ENCODE assay signal across 24 cellular contexts in the genomic region with DNA sequence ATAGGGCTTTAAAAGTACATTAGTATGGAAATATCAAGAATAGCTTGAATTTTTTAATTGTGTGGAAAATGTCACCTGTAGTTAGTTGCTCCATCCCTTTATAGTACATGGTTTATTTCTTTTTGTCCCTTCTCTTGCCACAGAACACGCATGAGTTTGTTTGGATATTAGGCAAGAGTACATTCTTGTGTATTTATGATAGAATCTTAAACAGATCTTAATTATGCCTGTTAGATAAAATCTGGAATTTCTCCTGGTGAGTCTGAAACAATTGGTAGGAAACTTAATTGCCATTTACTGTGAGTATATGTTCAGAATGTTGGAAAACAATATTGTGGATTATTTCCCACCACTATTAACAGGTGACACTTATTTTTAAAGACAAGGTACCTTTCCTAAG. TPM values are rescaled to one million over a fixed set of nuclear protein-coding genes. Genes with fewer than 3 reads are reported as not detected.
A peak's percentile ranks its signal among the peaks of the same experiment; 100 is the strongest.
DNase-seq lines count a peak whose midpoint lies in the region; ATAC-seq lines count a peak whose summit lies in the region.
"Had no signal": no experiment of that assay in that cellular context is flagged by ENCODE, and none has a peak within 500 bp of the region (broad histone marks: within the 10 kb centered on the region; RNA-seq: fewer than 3 reads in every experiment).

No MANE protein-coding gene starts in this region.

- no peaks in the 10 kb centered on the region for H3K27me3 Mint-ChIP-seq in activated naive CD8-positive, alpha-beta T cell
- no peaks in the 10 kb centered on the region for H3K27me3 Mint-ChIP-seq in activated naive CD8-positive, alpha-beta T cell treated with anti-CD3 and anti-CD28 coated beads, Interleukin-2, amount 50 U/mL, for 24 hours
- H3K27me3 Mint-ChIP-seq in CD4-positive, alpha-beta memory T cell: no peaks in the 10 kb centered on the region
- H3K27me3 Mint-ChIP-seq in T-cell: no peaks in the 10 kb centered on the region
- no peaks in the 10 kb centered on the region for H3K27me3 Mint-ChIP-seq in naive thymus-derived CD4-positive, alpha-beta T cell
- H3K27me3 Mint-ChIP-seq: CD4-positive, CD25-positive, alpha-beta regulatory T cell had no signal

- DNase-seq in activated naive CD8-positive, alpha-beta T cell treated with anti-CD3 and anti-CD28 coated beads, Interleukin-2, amount 50 U/mL, for 24 hours: no peak
- DNase-seq in CD4-positive, alpha-beta memory T cell: no peak
- no peak for DNase-seq in T-cell
- DNase-seq in naive thymus-derived CD4-positive, alpha-beta T cell: no peak
- DNase-seq in OCI-M2 (lab: John Stamatoyannopoulos, UW; ENCODE audit: unreplicated experiment): no peak
- DNase-seq: Caco-2; CD4-positive, CD25-positive, alpha-beta regulatory T cell; EL; GM23248; H7; KBM-7; MM.1S; NCI-H2029; NCI-H446 treated with DMSO at 0.1 percent for 48 hours; NCI-H526; NCI-H82; NK-92 treated with Interleukin-12 subunit alpha and Interleukin-12 subunit beta, amount 100 ng/mL, for 24 hours; SJCRH30 had no signal

- no peaks in the 10 kb centered on the region for H3K4me1 ChIP-seq in CD4-positive, alpha-beta memory T cell (ENCODE audit: insufficient read depth, low read length)
- no peaks in the 10 kb centered on the region for H3K4me1 ChIP-seq in naive thymus-derived CD4-positive, alpha-beta T cell (ENCODE audit: control insufficient read depth in 2 of 2, insufficient read depth in 2 of 2, low read length in 2 of 2)
- H3K4me1 ChIP-seq: BLaER1, Caco-2, SJCRH30 had no signal

- no peak for ATAC-seq in activated naive CD8-positive, alpha-beta T cell treated with anti-CD3 and anti-CD28 coated beads, Interleukin-2, amount 50 U/mL, for 24 hours
- ATAC-seq in T-cell (replicated peaks in 1 of 4) (no peak), HG03159 (IDR thresholded peaks at IDR 0.05; ENCODE audit: unreplicated experiment) (no peak)
- no peak for ATAC-seq in naive thymus-derived CD4-positive, alpha-beta T cell
- ATAC-seq: Right ventricle myocardium inferior, SK-N-SH treated with all-trans-retinoic acid at 6 μM for 48 hours had no signal

- intact Hi-C loops in CD4-positive, alpha-beta memory T cell (cut with micrococcal nuclease): no loop called here
- intact Hi-C loops in naive thymus-derived CD4-positive, alpha-beta T cell (cut with micrococcal nuclease): no loop called here

- H3K27ac ChIP-seq in CD4-positive, alpha-beta memory T cell (ENCODE audit: low read depth, low read length): no peak overlapping the region
- no peak overlapping the region for H3K27ac ChIP-seq in naive thymus-derived CD4-positive, alpha-beta T cell (ENCODE audit: low read depth, low read length)
- H3K27ac ChIP-seq: BLaER1, GM23248, PC-9, SJCRH30 had no signal

- CTCF ChIA-PET in CD4-positive, alpha-beta memory T cell (lab: Charles Lee; ENCODE audit: partially characterized antibody): interaction anchor here (1.3 to 1.4 kb wide), 2 partner anchors 9 to 12 kb away, joined by 4 to 5 read pairs; no protein-coding TSS in a partner anchor
- CTCF ChIA-PET in T-cell (lab: Charles Lee): no interaction called here
- CTCF ChIA-PET in naive thymus-derived CD4-positive, alpha-beta T cell (lab: Charles Lee): interaction anchor here (0.6 kb wide), 1 partner anchor 217 kb away, joined by 3 read pairs; no protein-coding TSS in a partner anchor

- H3K9me3 Mint-ChIP-seq in activated naive CD8-positive, alpha-beta T cell (ENCODE audit: low read depth): no peaks in the 10 kb centered on the region
- H3K9me3 Mint-ChIP-seq in activated naive CD8-positive, alpha-beta T cell treated with anti-CD3 and anti-CD28 coated beads, Interleukin-2, amount 50 U/mL, for 24 hours: no peaks in the 10 kb centered on the region
- H3K9me3 Mint-ChIP-seq in CD4-positive, alpha-beta memory T cell: peaks cover 0 to 6% (median 0%) of the 10 kb centered on the region in 8 donors
- H3K9me3 Mint-ChIP-seq in T-cell: no peaks in the 10 kb centered on the region
- peaks cover 0 to under 1% (median 0%) of the 10 kb centered on the region in 11 donors for H3K9me3 Mint-ChIP-seq in naive thymus-derived CD4-positive, alpha-beta T cell
- H3K9me3 Mint-ChIP-seq: CD4-positive, CD25-positive, alpha-beta regulatory T cell had no signal

- H3K4me1 Mint-ChIP-seq in activated naive CD8-positive, alpha-beta T cell (ENCODE audit: low read depth): peaks cover 12% of the 10 kb centered on the region
- H3K4me1 Mint-ChIP-seq in activated naive CD8-positive, alpha-beta T cell treated with anti-CD3 and anti-CD28 coated beads, Interleukin-2, amount 50 U/mL, for 24 hours: peaks cover 15% of the 10 kb centered on the region
- peaks cover 24 to 54% (median 39%) of the 10 kb centered on the region in 4 donors for H3K4me1 Mint-ChIP-seq in CD4-positive, alpha-beta memory T cell
- peaks cover 31 to 47% (median 35%) of the 10 kb centered on the region in 3 donors for H3K4me1 Mint-ChIP-seq in T-cell
- H3K4me1 Mint-ChIP-seq in naive thymus-derived CD4-positive, alpha-beta T cell: peaks cover 10 to 50% (median 38%) of the 10 kb centered on the region in 7 donors

- peak overlapping the region; percentile 50 for H3K27ac Mint-ChIP-seq in activated naive CD8-positive, alpha-beta T cell
- no peak overlapping the region for H3K27ac Mint-ChIP-seq in activated naive CD8-positive, alpha-beta T cell treated with anti-CD3 and anti-CD28 coated beads, Interleukin-2, amount 50 U/mL, for 24 hours
- peak overlapping the region in 4 of 7 donors; percentile 10 to 79 (median 38) for H3K27ac Mint-ChIP-seq in CD4-positive, alpha-beta memory T cell
- H3K27ac Mint-ChIP-seq in T-cell: peak overlapping the region; percentile 3 to 63
- H3K27ac Mint-ChIP-seq in naive thymus-derived CD4-positive, alpha-beta T cell: peak overlapping the region in 5 of 9 donors; percentile 20 to 69 (median 65)
- H3K27ac Mint-ChIP-seq: CD4-positive, CD25-positive, alpha-beta regulatory T cell had no signal

- peaks cover 6% of the 10 kb centered on the region for H3K36me3 Mint-ChIP-seq in activated naive CD8-positive, alpha-beta T cell
- H3K36me3 Mint-ChIP-seq in activated naive CD8-positive, alpha-beta T cell treated with anti-CD3 and anti-CD28 coated beads, Interleukin-2, amount 50 U/mL, for 24 hours (ENCODE audit: low read depth): peaks cover 15% of the 10 kb centered on the region
- H3K36me3 Mint-ChIP-seq in CD4-positive, alpha-beta memory T cell: peaks cover 40 to 59% of the 10 kb centered on the region in 2 donors
- peaks cover 37% of the 10 kb centered on the region for H3K36me3 Mint-ChIP-seq in T-cell
- peaks cover 0 to 37% (median 6%) of the 10 kb centered on the region in 5 donors for H3K36me3 Mint-ChIP-seq in naive thymus-derived CD4-positive, alpha-beta T cell

- no peaks in the 10 kb centered on the region for H3K27me3 ChIP-seq in CD4-positive, alpha-beta memory T cell (ENCODE audit: insufficient read depth, low read length)
- H3K27me3 ChIP-seq in naive thymus-derived CD4-positive, alpha-beta T cell (ENCODE audit: control insufficient read depth in 2 of 2, insufficient read depth in 2 of 2, low read length in 2 of 2): no peaks in the 10 kb centered on the region
- H3K27me3 ChIP-seq: BLaER1, SJCRH30 had no signal

- H3K4me3 Mint-ChIP-seq in activated naive CD8-positive, alpha-beta T cell: no peak overlapping the region
- no peak overlapping the region for H3K4me3 Mint-ChIP-seq in activated naive CD8-positive, alpha-beta T cell treated with anti-CD3 and anti-CD28 coated beads, Interleukin-2, amount 50 U/mL, for 24 hours
- H3K4me3 Mint-ChIP-seq in CD4-positive, alpha-beta memory T cell: no peak overlapping the region
- H3K4me3 Mint-ChIP-seq in T-cell: no peak overlapping the region
- H3K4me3 Mint-ChIP-seq in naive thymus-derived CD4-positive, alpha-beta T cell: no peak overlapping the region
- H3K4me3 Mint-ChIP-seq: CD4-positive, CD25-positive, alpha-beta regulatory T cell had no signal

- H3K9me3 ChIP-seq in CD4-positive, alpha-beta memory T cell (ENCODE audit: control insufficient read depth in 1 of 2, low read length in 2 of 2): no peaks in the 10 kb centered on the region
- no peaks in the 10 kb centered on the region for H3K9me3 ChIP-seq in naive thymus-derived CD4-positive, alpha-beta T cell (ENCODE audit: control insufficient read depth in 2 of 3, low read length in 3 of 3)
- H3K9me3 ChIP-seq: BLaER1, Caco-2, SJCRH30 had no signal

- H3K4me3 ChIP-seq in CD4-positive, alpha-beta memory T cell (ENCODE audit: low read length in 2 of 2): no peak overlapping the region
- no peak overlapping the region for H3K4me3 ChIP-seq in naive thymus-derived CD4-positive, alpha-beta T cell (ENCODE audit: low read length)
- H3K4me3 ChIP-seq: BLaER1, GM23248, PC-9, SJCRH30 had no signal

- POLR2A ChIA-PET in CD4-positive, alpha-beta memory T cell (lab: Charles Lee; ENCODE audit: partially characterized antibody): no interaction called here
- POLR2A ChIA-PET in T-cell (lab: Charles Lee): no interaction called here
- POLR2A ChIA-PET in naive thymus-derived CD4-positive, alpha-beta T cell (lab: Charles Lee): no interaction called here

- H3K36me3 ChIP-seq in CD4-positive, alpha-beta memory T cell (ENCODE audit: insufficient read depth, low read length): peaks cover 22% of the 10 kb centered on the region
- H3K36me3 ChIP-seq in naive thymus-derived CD4-positive, alpha-beta T cell (ENCODE audit: control insufficient read depth in 2 of 3, insufficient read depth in 3 of 3, low read length in 3 of 3): peaks cover 0 to 22% (median 0%) of the 10 kb centered on the region in 3 experiments
- H3K36me3 ChIP-seq: SJCRH30 had no signal

RNA-seq across cellular contexts. Expression of gene CABYR, which starts 30.2 kb away (rescaled TPM):
- total RNA-seq in CD4-positive, alpha-beta memory T cell: 1 to 10 TPM; 1.3 to 2.2 TPM
- under 1 TPM; 0.36 to 0.48 TPM for polyA plus RNA-seq in CD4-positive, alpha-beta memory T cell
- 1 to 10 TPM in 3 of 5 donors, under 1 TPM in 2; 0.25 to 2.4 (median 1.1) TPM for total RNA-seq in T-cell
- 1 to 10 TPM in 3 of 5 experiments, under 1 TPM in 2; 0.65 to 1.4 (median 1.1) TPM for total RNA-seq in naive thymus-derived CD4-positive, alpha-beta T cell
- polyA plus RNA-seq in naive thymus-derived CD4-positive, alpha-beta T cell: under 1 TPM in 1 of 2 donors, not detected in 1; 0.74 TPM
- total RNA-seq: Right ventricle myocardium inferior, SJCRH30 had no signal

Comparison
In these comparisons a context has a peak if more than half of its experiments do, and no peak if none do; other contexts are left out.
1. CTCF ChIA-PET loops: an anchor here in CD4-positive, alpha-beta memory T cell (1.3 to 1.4 kb wide) and naive thymus-derived CD4-positive, alpha-beta T cell (0.6 kb wide); none called in T-cell.